ENCODE assay signal across 18 cellular contexts in the genomic region with DNA sequence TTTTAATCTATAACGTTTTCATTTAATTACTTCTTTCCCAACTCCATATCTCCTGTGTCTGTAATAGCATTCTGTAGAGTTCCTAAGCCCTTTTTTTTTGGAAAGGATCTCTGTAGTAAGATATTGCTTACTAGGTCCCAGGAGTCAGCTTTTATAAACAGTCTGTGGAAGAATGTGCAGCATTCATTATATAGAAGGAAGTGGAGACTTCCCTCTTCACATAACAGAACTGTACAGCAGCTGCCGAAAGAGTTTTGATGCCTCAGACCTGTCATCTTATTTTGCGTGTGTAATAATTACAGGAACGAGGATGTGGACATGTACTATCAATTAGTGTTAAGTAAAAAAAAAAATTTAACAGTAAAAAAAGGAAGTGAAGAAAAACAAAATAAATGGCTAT. TPM values are rescaled to one million over a fixed set of nuclear protein-coding genes. Genes with fewer than 3 reads are reported as not detected.
A peak's percentile ranks its signal among the peaks of the same experiment; 100 is the strongest.
DNase-seq lines count a peak whose midpoint lies in the region; ATAC-seq lines count a peak whose summit lies in the region.
"Had no signal": no experiment of that assay in that cellular context is flagged by ENCODE, and none has a peak within 500 bp of the region (broad histone marks: within the 10 kb centered on the region; RNA-seq: fewer than 3 reads in every experiment).

No MANE protein-coding gene starts in this region.

- H3K36me3 Mint-ChIP-seq in activated naive CD4-positive, alpha-beta T cell treated with anti-CD3 and anti-CD28 coated beads for 36 hours (ENCODE audit: low read depth) = no peaks in the 10 kb centered on the region
- H3K36me3 Mint-ChIP-seq: memory B cell had no signal

- no peaks in the 10 kb centered on the region for H3K4me1 Mint-ChIP-seq in activated naive CD4-positive, alpha-beta T cell treated with anti-CD3 and anti-CD28 coated beads for 36 hours (ENCODE audit: low read depth)
- H3K4me1 Mint-ChIP-seq: B cell; memory B cell; naive thymus-derived CD8-positive, alpha-beta T cell had no signal

- DNase-seq in NOMO-1 treated with DMSO at 0.1 percent for 48 hours (lab: John Stamatoyannopoulos, UW; ENCODE audit: unreplicated experiment) (peak; percentile 100), fibroblast of peridontal ligament (ENCODE audit: extremely low read depth) (peak; percentile 41), pons (ENCODE audit: low spot score) (peak; percentile 20), cerebellum (ENCODE audit: low spot score) (no peak), inferior parietal cortex (ENCODE audit: extremely low spot score) (no peak)
- DNase-seq in activated naive CD4-positive, alpha-beta T cell treated with anti-CD3 and anti-CD28 coated beads for 36 hours = no peak
- DNase-seq: activated CD4-positive, alpha-beta T cell treated with anti-CD3 and anti-CD28 coated beads for 48 hours; IMR-90; naive thymus-derived CD8-positive, alpha-beta T cell; NCI-H2081; NCI-H446 treated with DMSO at 0.1 percent for 48 hours; posterior cingulate gyrus; small intestine; stimulated activated CD4-positive, alpha-beta T cell treated with anti-CD3 and anti-CD28 coated beads, Interleukin-4, amount 100 ng/mL, for 4 hours had no signal

- no peaks in the 10 kb centered on the region for H3K9me3 Mint-ChIP-seq in activated naive CD4-positive, alpha-beta T cell treated with anti-CD3 and anti-CD28 coated beads for 36 hours

- intact Hi-C loops in activated naive CD4-positive, alpha-beta T cell treated with anti-CD3 and anti-CD28 coated beads for 36 hours (cut with micrococcal nuclease) = no loop called here

- no peak overlapping the region for H3K4me3 Mint-ChIP-seq in activated naive CD4-positive, alpha-beta T cell treated with anti-CD3 and anti-CD28 coated beads for 36 hours
- H3K4me3 Mint-ChIP-seq: B cell; memory B cell; naive thymus-derived CD8-positive, alpha-beta T cell had no signal

- no peak overlapping the region for H3K27ac Mint-ChIP-seq in activated naive CD4-positive, alpha-beta T cell treated with anti-CD3 and anti-CD28 coated beads for 36 hours
- H3K27ac Mint-ChIP-seq: B cell; memory B cell; naive thymus-derived CD8-positive, alpha-beta T cell had no signal

- peaks cover 7% of the 10 kb centered on the region for H3K27me3 Mint-ChIP-seq in activated naive CD4-positive, alpha-beta T cell treated with anti-CD3 and anti-CD28 coated beads for 36 hours (ENCODE audit: low read depth)

- CTCF ChIA-PET in activated naive CD4-positive, alpha-beta T cell treated with anti-CD3 and anti-CD28 coated beads for 36 hours (lab: Charles Lee) = no interaction called here

- ATAC-seq in HG02981 (IDR thresholded peaks at IDR 0.05; ENCODE audit: unreplicated experiment) = peak; percentile 41
- ATAC-seq: naive thymus-derived CD8-positive, alpha-beta T cell had no signal

RNA-seq across cellular contexts. Expression of a gene that starts 7.4 kb away (rescaled TPM):
- 0.27 TPM for total RNA-seq in cerebellum
- not detected for total RNA-seq in activated naive CD4-positive, alpha-beta T cell treated with anti-CD3 and anti-CD28 coated beads for 36 hours
- total RNA-seq: B cell; IMR-90; naive thymus-derived CD8-positive, alpha-beta T cell; SJCRH30 had no signal

Comparison
In these comparisons a context has a peak if more than half of its experiments do, and no peak if none do; other contexts are left out.
1. DNase-seq: peak in NOMO-1 treated with DMSO at 0.1 percent for 48 hours (single experiment), fibroblast of peridontal ligament (single experiment) and pons (single experiment); none in cerebellum (single experiment), inferior parietal cortex (single experiment) and activated naive CD4-positive, alpha-beta T cell treated with anti-CD3 and anti-CD28 coated beads for 36 hours (single experiment).